Comparison of ENCODE assay signal across 19 cellular contexts in the genomic region with DNA sequence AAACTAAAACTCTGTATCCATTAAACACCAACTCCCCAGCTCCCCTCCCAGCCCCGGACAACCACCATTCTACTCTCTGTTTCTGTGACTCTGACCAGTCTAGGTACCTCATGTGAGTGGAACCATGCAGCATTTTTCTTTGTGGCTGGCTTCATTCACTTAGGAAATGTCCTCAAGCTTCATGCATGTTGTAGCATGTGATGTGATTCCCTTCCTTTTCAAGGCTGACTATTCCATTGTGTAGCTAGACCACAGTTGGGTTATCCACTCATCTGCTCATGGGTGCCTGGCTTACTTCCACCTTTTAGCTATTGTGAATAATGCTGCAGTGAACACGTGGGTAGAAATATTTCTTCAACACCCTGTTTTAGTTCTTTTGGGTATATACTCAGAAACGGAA. TPM values are rescaled to one million over a fixed set of nuclear protein-coding genes. Genes with fewer than 3 reads are reported as not detected.
DNase-seq lines count a peak whose midpoint lies in the region; ATAC-seq lines count a peak whose summit lies in the region.
"Had no signal": no experiment of that assay in that cellular context is flagged by ENCODE, and none has a peak within 500 bp of the region (broad histone marks: within the 10 kb centered on the region; RNA-seq: fewer than 3 reads in every experiment).

No MANE protein-coding gene starts in this region.

- no peak overlapping the region for H3K9ac ChIP-seq in subcutaneous abdominal adipose tissue (ENCODE audit: low read length in 5 of 5)

- peak overlapping the region in 2 of 3 donors; percentile 80 to 95 for H3K27ac Mint-ChIP-seq in CD4-positive, CD25-positive, alpha-beta regulatory T cell
- peak overlapping the region; percentile 31 to 46 for H3K27ac Mint-ChIP-seq in effector memory CD8-positive, alpha-beta T cell

- peaks cover 86% of the 10 kb centered on the region for H3K36me3 ChIP-seq in CD4-positive, CD25-positive, alpha-beta regulatory T cell (ENCODE audit: control insufficient read depth, insufficient read depth, low read length)
- H3K36me3 ChIP-seq in subcutaneous abdominal adipose tissue (ENCODE audit: control insufficient read depth in 5 of 5, insufficient read depth in 5 of 5, low read length in 5 of 5): peaks cover 14 to 88% (median 76%) of the 10 kb centered on the region in 5 donors
- H3K36me3 ChIP-seq in HAP-1 (replicated peaks): peaks cover 68% of the 10 kb centered on the region
- H3K36me3 ChIP-seq: SJCRH30 had no signal

- H3K4me3 Mint-ChIP-seq in CD4-positive, CD25-positive, alpha-beta regulatory T cell: no peak overlapping the region
- H3K4me3 Mint-ChIP-seq in effector memory CD8-positive, alpha-beta T cell: no peak overlapping the region

- peaks cover 10 to 18% (median 14%) of the 10 kb centered on the region in 4 donors for H3K4me1 Mint-ChIP-seq in CD4-positive, CD25-positive, alpha-beta regulatory T cell
- H3K4me1 Mint-ChIP-seq in effector memory CD8-positive, alpha-beta T cell (ENCODE audit: low read depth in 2 of 2): peaks cover 6% of the 10 kb centered on the region in 2 donors

- no peak overlapping the region for H3K27ac ChIP-seq in CD4-positive, CD25-positive, alpha-beta regulatory T cell (ENCODE audit: insufficient read depth, low read length, poor library complexity, severe bottlenecking)
- H3K27ac ChIP-seq in subcutaneous abdominal adipose tissue (ENCODE audit: low read depth, low read length): peak overlapping the region; percentile 51
- H3K27ac ChIP-seq: PC-9, SJCRH30 had no signal

- no peaks in the 10 kb centered on the region for H3K27me3 Mint-ChIP-seq in CD4-positive, CD25-positive, alpha-beta regulatory T cell
- H3K27me3 Mint-ChIP-seq in effector memory CD8-positive, alpha-beta T cell: no peaks in the 10 kb centered on the region

- no peaks in the 10 kb centered on the region for H3K9me3 Mint-ChIP-seq in CD4-positive, CD25-positive, alpha-beta regulatory T cell
- no peaks in the 10 kb centered on the region for H3K9me3 Mint-ChIP-seq in effector memory CD8-positive, alpha-beta T cell

- H3K9me3 ChIP-seq in CD4-positive, CD25-positive, alpha-beta regulatory T cell (ENCODE audit: control insufficient read depth in 2 of 2, low read length in 2 of 2): no peaks in the 10 kb centered on the region
- no peaks in the 10 kb centered on the region for H3K9me3 ChIP-seq in subcutaneous abdominal adipose tissue (ENCODE audit: control insufficient read depth in 5 of 5, low read length in 5 of 5)
- no peaks in the 10 kb centered on the region for H3K9me3 ChIP-seq in HAP-1
- H3K9me3 ChIP-seq: MG63, SJCRH30 had no signal

- H3K4me1 ChIP-seq in CD4-positive, CD25-positive, alpha-beta regulatory T cell (ENCODE audit: control insufficient read depth, insufficient read depth, low read length, poor library complexity, severe bottlenecking): no peaks in the 10 kb centered on the region
- peaks cover 2 to 36% (median 22%) of the 10 kb centered on the region in 5 donors for H3K4me1 ChIP-seq in subcutaneous abdominal adipose tissue (ENCODE audit: control insufficient read depth in 5 of 5, insufficient read depth in 5 of 5, low read length in 5 of 5)
- H3K4me1 ChIP-seq in HAP-1: peaks cover 2% of the 10 kb centered on the region; the same call in 1 of the 2 replicates
- H3K4me1 ChIP-seq: SJCRH30 had no signal

- no peak for ATAC-seq in CD4-positive, CD25-positive, alpha-beta regulatory T cell (ENCODE audit: low read depth in 2 of 2)
- ATAC-seq in effector memory CD8-positive, alpha-beta T cell (replicated peaks): no peak

- peaks cover 46% of the 10 kb centered on the region for H3K36me3 Mint-ChIP-seq in CD4-positive, CD25-positive, alpha-beta regulatory T cell
- peaks cover 84% of the 10 kb centered on the region for H3K36me3 Mint-ChIP-seq in effector memory CD8-positive, alpha-beta T cell (ENCODE audit: insufficient read depth)

- DNase-seq in CD4-positive, CD25-positive, alpha-beta regulatory T cell: no peak
- DNase-seq in effector memory CD8-positive, alpha-beta T cell: no peak
- DNase-seq in foreskin melanocyte (peak; percentile 75), NCI-H1930 (lab: John Stamatoyannopoulos, UW) (no peak), HAP-1 (ENCODE audit: low spot score in 2 of 2) (no peak), SW 1271 (lab: John Stamatoyannopoulos, UW) (no peak)
- DNase-seq: GOT3; HCEC 1CT; KBM-7; MG63; NCI-H1105 treated with DMSO at 0.1 percent for 48 hours; NCI-H2029 treated with DMSO at 0.1 percent for 48 hours; NCI-H446 treated with DMSO at 0.1 percent for 48 hours; NCI-H526; NCI-H82; NK-92 treated with Interleukin-12 subunit alpha and Interleukin-12 subunit beta, amount 100 ng/mL, for 24 hours; PC-9; SJCRH30 had no signal

- no peak overlapping the region for H3K4me3 ChIP-seq in CD4-positive, CD25-positive, alpha-beta regulatory T cell (ENCODE audit: low read depth, low read length)
- H3K4me3 ChIP-seq in subcutaneous abdominal adipose tissue (ENCODE audit: low read depth in 1 of 5, low read length in 5 of 5) (no peak overlapping the region), HAP-1 (no peak overlapping the region)
- H3K4me3 ChIP-seq: MG63, PC-9, SJCRH30 had no signal

- H3K27me3 ChIP-seq in CD4-positive, CD25-positive, alpha-beta regulatory T cell (ENCODE audit: control insufficient read depth, insufficient read depth, low read length): no peaks in the 10 kb centered on the region
- H3K27me3 ChIP-seq in subcutaneous abdominal adipose tissue (ENCODE audit: control insufficient read depth in 5 of 5, insufficient read depth in 4 of 5, low read length in 5 of 5) (no peaks in the 10 kb centered on the region), HAP-1 (ENCODE audit: low read depth) (no peaks in the 10 kb centered on the region)
- H3K27me3 ChIP-seq: MG63, SJCRH30 had no signal

- in situ Hi-C loops in HAP-1 (cut with MboI; ENCODE audit: low sequenced_read_pairs): no loop called here

RNA-seq across cellular contexts. Expression of a gene that starts 8.8 kb away (rescaled TPM):
- 6.8 TPM for total RNA-seq in CD4-positive, CD25-positive, alpha-beta regulatory T cell
- polyA plus RNA-seq in CD4-positive, CD25-positive, alpha-beta regulatory T cell: 10 to 100 TPM in 1 of 4 donors, 1 to 10 TPM in 3; 5.8 to 13.9 (median 7.5) TPM

RNA-seq across cellular contexts. Expression of a gene that starts 41.5 kb away (rescaled TPM):
- 27.1 TPM for total RNA-seq in CD4-positive, CD25-positive, alpha-beta regulatory T cell
- polyA plus RNA-seq in CD4-positive, CD25-positive, alpha-beta regulatory T cell: 10 to 100 TPM; 19.4 to 22.4 (median 21.2) TPM

RNA-seq across cellular contexts. Expression of a gene that starts 47.6 kb away (rescaled TPM):
- total RNA-seq in CD4-positive, CD25-positive, alpha-beta regulatory T cell: 48.0 TPM
- 1 to 10 TPM; 4.8 to 8.0 (median 6.7) TPM for polyA plus RNA-seq in CD4-positive, CD25-positive, alpha-beta regulatory T cell
